ENCODE assay signal across 9 cellular contexts in genomic region chr2:205563646-205564045, GRCh38.
DNase-seq lines count a peak whose midpoint lies in the region; TF ChIP-seq lines count a peak whose summit lies in the region.
"Had no signal": no experiment of that assay in that cellular context is flagged by ENCODE, and none has a peak within 500 bp of the region (broad histone marks: within the 10 kb centered on the region; RNA-seq: fewer than 3 reads in every experiment).

No MANE protein-coding gene starts in this region.

- H3K36me3 Mint-ChIP-seq in mesothelial cell of epicardium, result no peaks in the 10 kb centered on the region

- no peaks in the 10 kb centered on the region for H3K79me2 ChIP-seq in mammary epithelial cell (ENCODE audit: insufficient read depth, low read length)

- H3K4me3 ChIP-seq in mammary epithelial cell (replicated peaks in 1 of 3; ENCODE audit: insufficient read depth in 1 of 3, low read depth in 2 of 3, low read length in 3 of 3), result no peak overlapping the region

- no peak overlapping the region for H3K4me2 ChIP-seq in mammary epithelial cell (ENCODE audit: insufficient read depth, low read depth, low read length)

- CTCF ChIA-PET in mammary epithelial cell (lab: Charles Lee; ENCODE audit: low non-redundant PET), result no interaction called here

- H3K27ac ChIP-seq in mammary epithelial cell (ENCODE audit: insufficient read depth, low read depth, low read length), result no peak overlapping the region

- H3K9ac ChIP-seq in mammary epithelial cell (ENCODE audit: insufficient read depth, low read length), result no peak overlapping the region

- H3K36me3 ChIP-seq in mammary epithelial cell (ENCODE audit: insufficient read depth, low read length), result no peaks in the 10 kb centered on the region

- H2AFZ ChIP-seq in mammary epithelial cell (ENCODE audit: low read depth, low read length), result no peak overlapping the region

- H3K4me1 ChIP-seq in mammary epithelial cell (ENCODE audit: insufficient read depth, low read length), result no peaks in the 10 kb centered on the region

- no peaks in the 10 kb centered on the region for H3K9me3 ChIP-seq in mammary epithelial cell (replicated peaks; ENCODE audit: insufficient read depth, low read length)

- H3K4me3 Mint-ChIP-seq in mesothelial cell of epicardium, result no peak overlapping the region
- H3K4me3 Mint-ChIP-seq: activated T-helper 1 cell treated with anti-CD3 and anti-CD28 coated beads, Interleukin-12 subunit alpha, Interleukin-12 subunit beta, Interleukin-2, Interleukin-4 antibody, amounts not matched to agents 30 ng/mL and 10 ng/mL and 1 ng/mL, durations not matched to agents 14 hours and 24 hours and 36 hours had no signal

- DNase-seq in ELF-1 (ENCODE audit: low read depth, low spot score) (peak; percentile 47), KBM-7 (peak; percentile 7), mammary epithelial cell (no peak), mesothelial cell of epicardium (ENCODE audit: low spot score in 2 of 2, unreplicated experiment in 2 of 2) (no peak), NCI-H2196 treated with DMSO at 0.1 percent for 48 hours (lab: John Stamatoyannopoulos, UW; ENCODE audit: unreplicated experiment) (no peak), retina (no peak), H4 (ENCODE audit: low spot score) (no peak)
- no peak for DNase-seq in activated effector memory CD4-positive, alpha-beta T cell treated with anti-CD3 and anti-CD28 coated beads, Interleukin-2, amount 50 U/mL, for 16 hours

- H3K27ac Mint-ChIP-seq in mesothelial cell of epicardium, result no peak overlapping the region
- H3K27ac Mint-ChIP-seq: activated T-helper 1 cell treated with anti-CD3 and anti-CD28 coated beads, Interleukin-12 subunit alpha, Interleukin-12 subunit beta, Interleukin-2, Interleukin-4 antibody, amounts not matched to agents 30 ng/mL and 10 ng/mL and 1 ng/mL, durations not matched to agents 14 hours and 24 hours and 36 hours had no signal

- 67% methylated on average over 2 of the region's 2 CpGs for WGBS in mammary epithelial cell (ENCODE audit: low coverage, missing lambda C conversion rate)

- no peaks in the 10 kb centered on the region for H3K27me3 Mint-ChIP-seq in mesothelial cell of epicardium (ENCODE audit: low read depth)

- no peaks in the 10 kb centered on the region for H3K9me3 Mint-ChIP-seq in mesothelial cell of epicardium
- H3K9me3 Mint-ChIP-seq: activated T-helper 1 cell treated with anti-CD3 and anti-CD28 coated beads, Interleukin-12 subunit alpha, Interleukin-12 subunit beta, Interleukin-2, Interleukin-4 antibody, amounts not matched to agents 30 ng/mL and 10 ng/mL and 1 ng/mL, durations not matched to agents 14 hours and 24 hours and 36 hours had no signal

- intact Hi-C loops in mammary epithelial cell (cut with micrococcal nuclease), result no loop called here

- TF ChIP-seq CTCF in mammary epithelial cell (conservative IDR thresholded peaks at IDR 0.05 in 1 of 2, IDR thresholded peaks at IDR 0.05 in 1 of 2; ENCODE audit: extremely low read depth in 1 of 2, insufficient read depth in 1 of 2, low read depth in 1 of 2, low read length in 2 of 2), result peak; percentile 7 to 41
- peak; percentile 22 for TF ChIP-seq CTCF in mesothelial cell of epicardium (IDR thresholded peaks at IDR 0.05; ENCODE audit: unreplicated experiment)

- peaks cover 14% of the 10 kb centered on the region for H3K4me1 Mint-ChIP-seq in mesothelial cell of epicardium

- no peaks in the 10 kb centered on the region for H3K27me3 ChIP-seq in mammary epithelial cell (ENCODE audit: insufficient read depth, low read length)

- dilution Hi-C loops in mammary epithelial cell (cut with HindIII; ENCODE audit: low sequenced_read_pairs), result no loop called here

- no peaks in the 10 kb centered on the region for H4K20me1 ChIP-seq in mammary epithelial cell (ENCODE audit: insufficient read depth, low read length)

- in situ Hi-C loops in KBM-7 (cut with MboI; ENCODE audit: low pct_unique_long_range_greater_than_20kb, low sequenced_read_pairs), result no loop called here
- in situ Hi-C loops in mammary epithelial cell (cut with MboI; ENCODE audit: low sequenced_read_pairs in 2 of 2), result no loop called here

- no TSS peak for BruUV-seq in mammary epithelial cell (replicated peaks; lab: Mats Ljungman, UMichigan)

Comparison
In these comparisons a context has a peak if more than half of its experiments do, and no peak if none do; other contexts are left out.
1. DNase-seq: peak in ELF-1 (single experiment) and KBM-7 (single experiment); none in mammary epithelial cell (single experiment), mesothelial cell of epicardium (0 of 2), activated effector memory CD4-positive, alpha-beta T cell treated with anti-CD3 and anti-CD28 coated beads, Interleukin-2, amount 50 U/mL, for 16 hours (single experiment), NCI-H2196 treated with DMSO at 0.1 percent for 48 hours (single experiment), retina (single experiment) and H4 (single experiment).